In the genomic region with DNA sequence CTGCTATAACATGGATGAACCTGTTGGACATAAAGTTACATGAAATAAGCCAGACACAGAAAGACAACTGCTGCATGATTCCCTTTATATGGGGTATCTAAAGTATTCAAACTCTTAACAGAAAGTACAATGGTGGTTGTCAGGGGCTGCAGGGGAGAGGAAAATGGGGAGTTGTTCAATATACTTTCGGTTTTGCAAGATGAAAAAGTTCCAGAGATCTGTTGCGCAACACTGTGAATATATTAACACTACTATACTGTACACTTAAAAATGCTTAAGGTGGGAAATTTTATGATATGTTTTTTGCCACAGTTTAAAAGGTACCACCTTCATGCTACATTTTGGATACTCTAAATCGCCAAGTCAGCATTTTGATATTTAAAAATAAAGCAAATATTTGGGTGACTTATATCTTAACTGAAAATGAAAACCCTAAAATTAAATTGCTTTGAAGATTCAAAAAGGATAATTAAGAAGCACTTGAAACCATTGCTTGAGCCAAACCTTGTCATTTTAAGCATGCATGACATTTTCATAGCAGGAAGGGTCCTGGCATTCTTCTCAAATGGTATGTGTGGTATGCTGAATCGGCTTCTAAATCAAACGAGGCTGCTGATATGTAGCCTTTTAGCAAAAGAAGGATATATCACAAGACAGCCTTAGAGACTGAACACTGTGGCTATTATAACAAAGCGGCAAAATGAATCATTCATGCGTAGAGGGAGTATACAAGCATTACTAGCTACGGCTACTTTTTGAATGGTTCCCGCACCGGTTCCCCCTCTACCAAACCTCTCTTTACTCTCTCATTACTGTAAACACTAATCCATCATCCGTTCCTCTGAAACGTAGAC, we compare ENCODE assay signal across 10 cellular contexts.
DNase-seq lines count a peak whose midpoint lies in the region; ATAC-seq and FAIRE-seq lines count a peak whose summit lies in the region.
"Had no signal": no experiment of that assay in that cellular context is flagged by ENCODE, and none has a peak within 500 bp of the region (broad histone marks: within the 10 kb centered on the region; RNA-seq: fewer than 3 reads in every experiment).

No MANE protein-coding gene starts in this region.

- peak overlapping the region; percentile 59 for H3K27ac ChIP-seq in HUES64 (ENCODE audit: low read depth, low read length)

- ATAC-seq in HG02588 (IDR thresholded peaks at IDR 0.05; ENCODE audit: unreplicated experiment) (no peak), GM19455 (IDR thresholded peaks at IDR 0.05; ENCODE audit: unreplicated experiment) (no peak)

- H3K4me1 ChIP-seq in HUES64 (ENCODE audit: insufficient read depth, low read length): peaks cover 67% of the 10 kb centered on the region

- no peak overlapping the region for H3K4me3 ChIP-seq in HUES64 (ENCODE audit: low read length)

- no peaks in the 10 kb centered on the region for H3K27me3 ChIP-seq in HUES64 (ENCODE audit: insufficient read depth, low read length)

- peak overlapping the region; percentile 23 for H3K4me3 Mint-ChIP-seq in activated naive CD8-positive, alpha-beta T cell treated with anti-CD3 and anti-CD28 coated beads for 36 hours

- peaks cover 70% of the 10 kb centered on the region for H3K4me1 Mint-ChIP-seq in activated naive CD8-positive, alpha-beta T cell treated with anti-CD3 and anti-CD28 coated beads for 36 hours

- H3K36me3 Mint-ChIP-seq in activated naive CD8-positive, alpha-beta T cell treated with anti-CD3 and anti-CD28 coated beads for 36 hours: peaks cover 53% of the 10 kb centered on the region

- peaks cover 4% of the 10 kb centered on the region for H3K9me3 Mint-ChIP-seq in activated naive CD8-positive, alpha-beta T cell treated with anti-CD3 and anti-CD28 coated beads for 36 hours

- DNase-seq in activated naive CD8-positive, alpha-beta T cell treated with anti-CD3 and anti-CD28 coated beads for 36 hours: no peak
- DNase-seq in kidney tubule cell (ENCODE audit: low spot score): peak; percentile 53
- DNase-seq in LoVo (ENCODE audit: low spot score): no peak
- DNase-seq in cerebellum (ENCODE audit: low spot score): no peak
- DNase-seq: activated CD4-positive, CD25-positive, alpha-beta regulatory T cell treated with anti-CD3 and anti-CD28 coated beads, Interleukin-2, amount 50 U/mL, for 72 hours had no signal

- no peaks in the 10 kb centered on the region for H3K9me3 ChIP-seq in HUES64 (ENCODE audit: insufficient read depth, low read depth, low read length)

- 82% methylated on average over 9 of the region's 12 CpGs for WGBS in HUES64

- peak overlapping the region; percentile 91 for H3K27ac Mint-ChIP-seq in activated naive CD8-positive, alpha-beta T cell treated with anti-CD3 and anti-CD28 coated beads for 36 hours

- peaks cover 24% of the 10 kb centered on the region; the same call in 1 of the 2 replicates for H3K36me3 ChIP-seq in HUES64 (ENCODE audit: insufficient read depth, low read length)

- 0 out of 2 replicates have a peak overlapping the region, but pooled peaks have one; percentile 38 for H3K9ac ChIP-seq in HUES64 (ENCODE audit: low read depth, low read length)

- H3K27me3 Mint-ChIP-seq in activated naive CD8-positive, alpha-beta T cell treated with anti-CD3 and anti-CD28 coated beads for 36 hours: no peaks in the 10 kb centered on the region

- peak; percentile 40 for FAIRE-seq in A204.1 (lab: Jason Lieb, UNC)
- FAIRE-seq: G401.6 had no signal
